ENCODE assay signal across 8 cellular contexts in genomic region chr9:132800038-132800648, GRCh38.
DNase-seq lines count a peak whose midpoint lies in the region; ATAC-seq and TF ChIP-seq lines count a peak whose summit lies in the region.

No MANE protein-coding gene starts in this region.

- no peak overlapping the region for H2AFZ ChIP-seq in OCI-LY7 (ENCODE audit: low read length)

- H3K27me3 Mint-ChIP-seq in activated T-cell treated with anti-CD3 and anti-CD28 coated beads, Interleukin-2, amount 50 U/mL, for 24 hours = peaks cover 47% of the 10 kb centered on the region
- peaks cover 8 to 59% (median 34%) of the 10 kb centered on the region in 5 donors for H3K27me3 Mint-ChIP-seq in naive thymus-derived CD4-positive, alpha-beta T cell

- H3K9me3 ChIP-seq in OCI-LY7 (ENCODE audit: low read length) = no peaks in the 10 kb centered on the region
- H3K9me3 ChIP-seq in naive thymus-derived CD4-positive, alpha-beta T cell (ENCODE audit: control insufficient read depth in 2 of 3, low read length in 3 of 3) = no peaks in the 10 kb centered on the region

- H3K36me3 Mint-ChIP-seq in activated T-cell treated with anti-CD3 and anti-CD28 coated beads, Interleukin-2, amount 50 U/mL, for 24 hours (ENCODE audit: low read depth) = no peaks in the 10 kb centered on the region
- no peaks in the 10 kb centered on the region for H3K36me3 Mint-ChIP-seq in naive thymus-derived CD4-positive, alpha-beta T cell

- peak; percentile 89 for TF ChIP-seq CTCF in OCI-LY7 (conservative IDR thresholded peaks at IDR 0.05; ENCODE audit: low read length)

- no peak overlapping the region for H3K4me3 Mint-ChIP-seq in activated T-cell treated with anti-CD3 and anti-CD28 coated beads, Interleukin-2, amount 50 U/mL, for 24 hours
- no peak overlapping the region for H3K4me3 Mint-ChIP-seq in naive thymus-derived CD4-positive, alpha-beta T cell

- no peaks in the 10 kb centered on the region for H3K4me1 ChIP-seq in OCI-LY7 (ENCODE audit: insufficient read depth, low read length, poor library complexity, severe bottlenecking)
- peaks cover 4 to 13% of the 10 kb centered on the region in 2 donors for H3K4me1 ChIP-seq in naive thymus-derived CD4-positive, alpha-beta T cell (ENCODE audit: control insufficient read depth in 2 of 2, insufficient read depth in 2 of 2, low read length in 2 of 2)

- no peaks in the 10 kb centered on the region for H3K36me3 ChIP-seq in OCI-LY7 (ENCODE audit: insufficient read depth, low read length)
- no peaks in the 10 kb centered on the region for H3K36me3 ChIP-seq in naive thymus-derived CD4-positive, alpha-beta T cell (ENCODE audit: control insufficient read depth in 2 of 3, insufficient read depth in 3 of 3, low read length in 3 of 3)

- H3K4me2 ChIP-seq in OCI-LY7 (ENCODE audit: low read length) = no peak overlapping the region

- H3K27me3 ChIP-seq in naive thymus-derived CD4-positive, alpha-beta T cell (ENCODE audit: control insufficient read depth in 2 of 2, insufficient read depth in 2 of 2, low read length in 2 of 2) = no peaks in the 10 kb centered on the region

- no peak overlapping the region for H3K27ac ChIP-seq in OCI-LY7 (ENCODE audit: low read depth, low read length, poor library complexity, severe bottlenecking)
- H3K27ac ChIP-seq in naive thymus-derived CD4-positive, alpha-beta T cell (ENCODE audit: low read depth, low read length) = no peak overlapping the region

- H3K27ac Mint-ChIP-seq in activated T-cell treated with anti-CD3 and anti-CD28 coated beads, Interleukin-2, amount 50 U/mL, for 24 hours = no peak overlapping the region
- no peak overlapping the region for H3K27ac Mint-ChIP-seq in naive thymus-derived CD4-positive, alpha-beta T cell

- no TSS peak for BruUV-seq in OCI-LY7 (replicated peaks; lab: Mats Ljungman, UMichigan)

- no peaks in the 10 kb centered on the region for H3K9me2 ChIP-seq in OCI-LY7 (ENCODE audit: insufficient read depth, low read length)

- ATAC-seq in naive thymus-derived CD4-positive, alpha-beta T cell = peak; percentile 88
- ATAC-seq in GM21423 (IDR thresholded peaks at IDR 0.05; ENCODE audit: unreplicated experiment) = no peak

- H3K4me1 Mint-ChIP-seq in activated T-cell treated with anti-CD3 and anti-CD28 coated beads, Interleukin-2, amount 50 U/mL, for 24 hours (ENCODE audit: low read depth) = peaks cover 1% of the 10 kb centered on the region
- peaks cover 0 to 10% (median 4%) of the 10 kb centered on the region in 7 donors for H3K4me1 Mint-ChIP-seq in naive thymus-derived CD4-positive, alpha-beta T cell

- no peaks in the 10 kb centered on the region for H4K20me1 ChIP-seq in OCI-LY7 (ENCODE audit: insufficient read depth, low read length)

- CTCF ChIA-PET in OCI-LY7 (lab: Charles Lee; ENCODE audit: unreplicated experiment) = no interaction called here
- CTCF ChIA-PET in naive thymus-derived CD4-positive, alpha-beta T cell (lab: Charles Lee) = interaction anchor here (0.9 to 1.9 kb wide), 3 partner anchors 31 to 292 kb away, joined by 3 to 5 read pairs (median 3); no protein-coding TSS in a partner anchor

- peak; percentile 81 for DNase-seq in COR-L47 (lab: John Stamatoyannopoulos, UW)
- peak in 72 of 76 experiments; percentile 16 to 82 (median 64) for DNase-seq in HUDEP-2 (lab: John Stamatoyannopoulos, UW; ENCODE audit: unreplicated experiment in 76 of 76)
- DNase-seq in OCI-LY7 (ENCODE audit: low spot score) = peak; percentile 73
- peak; percentile 72 for DNase-seq in activated T-cell treated with anti-CD3 and anti-CD28 coated beads, Interleukin-2, amount 50 U/mL, for 24 hours
- DNase-seq in fibroblast of gingiva (ENCODE audit: low read depth) = peak; percentile 45
- DNase-seq in naive thymus-derived CD4-positive, alpha-beta T cell = peak; percentile 37 to 74 (median 66)
- DNase-seq in stimulated activated CD8-positive, alpha-beta memory T cell treated with anti-CD3 and anti-CD28 coated beads, Interleukin-7, amount 100 ng/mL, for 1 hour (ENCODE audit: low read depth in 2 of 2) = peak; percentile 27 to 39

- no peak overlapping the region for H3K4me3 ChIP-seq in OCI-LY7 (ENCODE audit: low read depth, low read length, poor library complexity, severe bottlenecking)
- H3K4me3 ChIP-seq in naive thymus-derived CD4-positive, alpha-beta T cell (ENCODE audit: low read length) = no peak overlapping the region

- H3K9me3 Mint-ChIP-seq in activated T-cell treated with anti-CD3 and anti-CD28 coated beads, Interleukin-2, amount 50 U/mL, for 24 hours = no peaks in the 10 kb centered on the region
- no peaks in the 10 kb centered on the region for H3K9me3 Mint-ChIP-seq in naive thymus-derived CD4-positive, alpha-beta T cell

- no peaks in the 10 kb centered on the region for H3K79me2 ChIP-seq in OCI-LY7 (ENCODE audit: insufficient read depth, low read depth, low read length)

- POLR2A ChIA-PET in OCI-LY7 (lab: Charles Lee) = no interaction called here
- POLR2A ChIA-PET in naive thymus-derived CD4-positive, alpha-beta T cell (lab: Charles Lee) = no interaction called here

- intact Hi-C loops in OCI-LY7 (cut with micrococcal nuclease; ENCODE audit: unreplicated experiment) = loop anchor here (1.0 to 5.0 kb wide), 3 partner anchors 172 to 389 kb away; no protein-coding TSS in a partner anchor
- intact Hi-C loops in naive thymus-derived CD4-positive, alpha-beta T cell (cut with micrococcal nuclease) = loop anchor here (1.0 to 5.0 kb wide), 7 partner anchors 31 to 389 kb away; partner anchors contain the start of gene GTF3C4 (in 1 of the 2)
